ENCODE assay signal across 15 cellular contexts in genomic region chr2:241729868-241730267, GRCh38. TPM values are rescaled to one million over a fixed set of nuclear protein-coding genes. Genes with fewer than 3 reads are reported as not detected.
"Had no signal": no experiment of that assay in that cellular context is flagged by ENCODE, and none has a peak within 500 bp of the region (broad histone marks: within the 10 kb centered on the region; RNA-seq: fewer than 3 reads in every experiment).

No MANE protein-coding gene starts in this region.

- H3K9me3 Mint-ChIP-seq: naive B cell had no signal

- ATAC-seq: heart left ventricle had no signal

- H3K27me3 Mint-ChIP-seq: naive B cell had no signal

- FAIRE-seq: endothelial cell of umbilical vein, islet of Langerhans, urothelium cell line had no signal

- DNase-seq: activated CD8-positive, alpha-beta memory T cell treated with anti-CD3 and anti-CD28 coated beads, Interleukin-2, amount 50 U/mL, for 4 hours; activated effector memory CD4-positive, alpha-beta T cell treated with Interleukin-2 at 50 U/mL for 16 hours; caudate nucleus; colonic mucosa; foreskin melanocyte; naive B cell; sigmoid colon; stimulated activated CD4-positive, alpha-beta T cell treated with anti-CD3 and anti-CD28 coated beads, Interleukin-12 subunit alpha, Interleukin-12 subunit beta, amount 100 ng/mL, for 4 hours; stimulated activated CD8-positive, alpha-beta memory T cell treated with anti-CD3 and anti-CD28 coated beads, Interleukin-4, amount 100 ng/mL, for 48 hours; thyroid gland had no signal

- H3K36me3 Mint-ChIP-seq: naive B cell had no signal

RNA-seq across cellular contexts. Expression of gene GAL3ST2, which starts 46.8 kb away (rescaled TPM):
- total RNA-seq: endothelial cell of umbilical vein, lung microvascular endothelial cell, thyroid gland had no signal
